In the genomic region with DNA sequence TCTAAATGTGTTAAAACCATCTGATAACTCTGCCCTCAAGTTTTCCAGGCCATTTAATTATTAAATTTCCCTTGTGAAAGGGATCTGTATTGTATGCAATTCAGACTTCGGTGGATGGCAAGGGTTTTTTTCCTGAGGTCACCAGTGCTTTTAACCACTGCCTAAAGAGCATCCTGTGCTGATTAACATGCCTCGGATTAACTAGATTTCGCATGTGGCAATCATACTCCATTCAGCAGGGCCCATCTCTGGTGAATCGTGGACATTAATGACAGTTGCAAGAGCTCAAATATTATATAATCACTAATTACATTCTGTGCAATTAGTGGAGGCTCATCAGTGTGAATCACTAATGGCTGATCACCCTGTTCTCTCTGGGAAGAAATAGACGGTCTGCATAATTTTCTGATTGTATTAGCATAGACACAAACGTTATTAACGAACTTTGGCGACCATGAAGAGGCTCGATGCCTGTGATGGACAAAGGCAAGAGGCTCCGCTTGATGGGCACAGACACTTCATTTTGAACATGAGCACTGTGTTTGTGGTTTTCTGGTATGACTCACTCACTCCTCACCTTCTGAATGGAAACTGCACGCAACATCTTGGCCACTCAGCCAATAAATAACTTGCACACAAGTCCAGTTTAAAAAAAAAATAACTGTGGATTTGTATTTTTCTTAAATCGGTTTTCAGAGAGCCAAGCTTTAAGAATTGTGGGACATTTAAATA, we compare ENCODE assay signal across 10 cellular contexts. TPM values are rescaled to one million over a fixed set of nuclear protein-coding genes. Genes with fewer than 3 reads are reported as not detected.
DNase-seq lines count a peak whose midpoint lies in the region; ATAC-seq and TF ChIP-seq lines count a peak whose summit lies in the region.
"Had no signal": no experiment of that assay in that cellular context is flagged by ENCODE, and none has a peak within 500 bp of the region (broad histone marks: within the 10 kb centered on the region; RNA-seq: fewer than 3 reads in every experiment).

No MANE protein-coding gene starts in this region.

- in situ Hi-C loops in GM13977 (cut with MboI; ENCODE audit: low pct_unique_long_range_greater_than_20kb, low sequenced_read_pairs, unreplicated experiment) = no loop called here

- H3K27ac ChIP-seq in ascending aorta (no peak overlapping the region), coronary artery (no peak overlapping the region)

- no peaks in the 10 kb centered on the region for H3K9me3 ChIP-seq in ascending aorta

- no peaks in the 10 kb centered on the region for H3K4me1 ChIP-seq in ascending aorta

- H3K36me3 ChIP-seq in ascending aorta = no peaks in the 10 kb centered on the region

- peak; percentile 42 for DNase-seq in GM13977 (ENCODE audit: low spot score)
- DNase-seq in RKO (ENCODE audit: low spot score) = peak; percentile 67
- no peak for DNase-seq in ascending aorta (ENCODE audit: low spot score in 2 of 2)
- no peak for DNase-seq in activated CD4-positive, alpha-beta T cell treated with anti-CD3 and anti-CD28 coated beads for 1 hour
- DNase-seq in D341Med (ENCODE audit: low spot score) = no peak
- no peak for DNase-seq in coronary artery (ENCODE audit: low spot score)
- DNase-seq: NCI-H2171 treated with DMSO at 0.1 percent for 48 hours had no signal

- ATAC-seq in GM21390 (IDR thresholded peaks at IDR 0.05; ENCODE audit: unreplicated experiment) (peak; percentile 97), HG03159 (IDR thresholded peaks at IDR 0.05; ENCODE audit: unreplicated experiment) (peak; percentile 98)

- H3K27me3 ChIP-seq in ascending aorta = no peaks in the 10 kb centered on the region

- no peak for TF ChIP-seq CTCF in GM13977 (IDR thresholded peaks at IDR 0.05; ENCODE audit: extremely low read depth, insufficient read depth, missing control alignments)
- TF ChIP-seq CTCF in ascending aorta (IDR thresholded peaks at IDR 0.05) = no peak
- no peak for TF ChIP-seq CTCF in coronary artery (IDR thresholded peaks at IDR 0.05)

- intact Hi-C loops in ascending aorta (cut with DNase I) = no loop called here

- H3K4me3 ChIP-seq in ascending aorta (no peak overlapping the region), coronary artery (no peak overlapping the region)

RNA-seq across cellular contexts. Expression of a gene that starts 31.4 kb away (rescaled TPM):
- not detected for total RNA-seq in ascending aorta
- total RNA-seq: fibroblast of lung had no signal

RNA-seq across cellular contexts. Expression of a gene that starts 51.1 kb away (rescaled TPM):
- total RNA-seq in ascending aorta = 7.8 TPM

Comparison
In these comparisons a context has a peak if more than half of its experiments do, and no peak if none do; other contexts are left out.
1. DNase-seq: peak in GM13977 (single experiment) and RKO (single experiment); none in ascending aorta (0 of 2), activated CD4-positive, alpha-beta T cell treated with anti-CD3 and anti-CD28 coated beads for 1 hour (single experiment), D341Med (single experiment) and coronary artery (single experiment).